ENCODE assay signal across 20 cellular contexts in the genomic region with DNA sequence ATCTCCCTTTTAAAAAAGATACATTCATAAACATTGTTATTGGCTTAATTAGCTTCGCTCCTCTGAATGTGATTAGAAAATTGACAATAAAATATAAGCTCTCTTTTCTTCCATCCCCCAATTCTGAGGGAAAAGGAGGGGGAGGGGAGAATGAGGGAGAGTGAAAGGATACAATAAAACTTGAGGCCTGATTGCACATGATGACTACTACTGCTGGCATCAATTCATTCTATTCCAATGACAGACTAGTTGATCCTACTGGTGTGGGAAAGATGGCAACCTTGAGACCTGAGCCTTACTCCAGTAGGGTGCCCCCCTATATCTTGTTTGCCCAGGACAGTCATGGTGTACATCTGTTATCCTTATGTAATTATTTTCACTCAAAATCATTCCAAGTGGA. TPM values are rescaled to one million over a fixed set of nuclear protein-coding genes. Genes with fewer than 3 reads are reported as not detected.
A peak's percentile ranks its signal among the peaks of the same experiment; 100 is the strongest.
DNase-seq lines count a peak whose midpoint lies in the region; ATAC-seq and TF ChIP-seq lines count a peak whose summit lies in the region.
"Had no signal": no experiment of that assay in that cellular context is flagged by ENCODE, and none has a peak within 500 bp of the region (broad histone marks: within the 10 kb centered on the region; RNA-seq: fewer than 3 reads in every experiment).

No MANE protein-coding gene starts in this region.

- ATAC-seq in left ventricle myocardium superior (no peak), GM19452 (IDR thresholded peaks at IDR 0.05; ENCODE audit: unreplicated experiment) (no peak)
- ATAC-seq: stimulated activated naive CD8-positive, alpha-beta T cell treated with anti-CD3 and anti-CD28 coated beads, Interleukin-15, Interleukin-2, amounts not matched to agents 100 U/mL and 50 U/mL, for 24 hours; T-cell had no signal

- whole genome bisulfite sequencing in adrenal gland, 4 donors = 97 to 100% (median 100%) methylated on average over 1 of the region's 1 CpG

- H3K4me3 ChIP-seq in ACC112 (ENCODE audit: low read depth, low read length) (no peak overlapping the region), adrenal gland (no peak overlapping the region), osteoblast (ENCODE audit: insufficient read depth, low read length) (no peak overlapping the region), MG63 (no peak overlapping the region)
- H3K4me3 ChIP-seq: thyroid gland had no signal

- H3K9me3 ChIP-seq in adrenal gland (replicated peaks in 1 of 3) = no peaks in the 10 kb centered on the region
- no peaks in the 10 kb centered on the region for H3K9me3 ChIP-seq in osteoblast (ENCODE audit: low read depth, low read length)
- H3K9me3 ChIP-seq in MG63 = no peaks in the 10 kb centered on the region
- H3K9me3 ChIP-seq: neutrophil, thyroid gland had no signal

- H3K27me3 ChIP-seq in ACC112 (ENCODE audit: insufficient read depth, low read length) (no peaks in the 10 kb centered on the region), adrenal gland (no peaks in the 10 kb centered on the region), osteoblast (ENCODE audit: insufficient read depth, low read length) (peaks cover 3% of the 10 kb centered on the region), MG63 (no peaks in the 10 kb centered on the region)
- H3K27me3 ChIP-seq: thyroid gland had no signal

- intact Hi-C loops in adrenal gland (cut with DNase I) (loop anchor here in 1 of 2 donors (5.0 kb wide), 1 partner anchor 37 kb away; no protein-coding TSS in a partner anchor), left ventricle myocardium superior (cut with micrococcal nuclease) (loop anchor here (5.0 kb wide), 1 partner anchor 47 kb away; no protein-coding TSS in a partner anchor)

- H3K27ac ChIP-seq in ACC112 (ENCODE audit: low read depth, low read length) = peak overlapping the region; percentile 80
- peak overlapping the region in 3 of 5 donors; percentile 39 to 58 (median 49) for H3K27ac ChIP-seq in adrenal gland
- peak overlapping the region; percentile 66 for H3K27ac ChIP-seq in osteoblast (ENCODE audit: low read depth, low read length)
- H3K27ac ChIP-seq: neutrophil, thyroid gland had no signal

- no peak for TF ChIP-seq POLR2A in adrenal gland (IDR thresholded peaks at IDR 0.05)

- H3K4me2 ChIP-seq in osteoblast (ENCODE audit: insufficient read depth, low read length) = peak overlapping the region; percentile 68

- TF ChIP-seq CTCF in adrenal gland (IDR thresholded peaks at IDR 0.05) = no peak
- no peak for TF ChIP-seq CTCF in osteoblast (IDR thresholded peaks at IDR 0.05; ENCODE audit: extremely low read depth, low read depth, low read length)

- H2AFZ ChIP-seq in ACC112 (ENCODE audit: low read length, unreplicated experiment) (no peak overlapping the region), osteoblast (ENCODE audit: low read length) (no peak overlapping the region)

- no peaks in the 10 kb centered on the region for H3K79me2 ChIP-seq in ACC112 (ENCODE audit: control insufficient read depth, insufficient read depth, low read length, unreplicated experiment)
- H3K79me2 ChIP-seq in osteoblast (ENCODE audit: insufficient read depth, low read length) = no peaks in the 10 kb centered on the region

- DNase-seq in LHCN-M2 (ENCODE audit: low read depth) (peak; percentile 26), adrenal gland (no peak), osteoblast (ENCODE audit: insufficient read length, low spot score, missing footprints) (no peak), left ventricle myocardium superior (no peak), MG63 (no peak)
- no peak for DNase-seq in stimulated activated CD4-positive, alpha-beta T cell treated with anti-CD3 and anti-CD28 coated beads, Interleukin-2, amount 100 ng/mL, for 48 hours
- DNase-seq: activated CD4-positive, alpha-beta T cell treated with anti-CD3 and anti-CD28 coated beads, Interleukin-2, amount 10 ng/mL, durations not matched to agents 24 days and 14 days; C1 segment of cervical spinal cord; endodermal cell; KG1; NCI-H1694 treated with DMSO at 0.1 percent for 48 hours; NCI-H748 treated with DMSO at 0.1 percent for 48 hours; stimulated activated CD4-positive, alpha-beta T cell treated with anti-CD3 and anti-CD28 coated beads, Interleukin-4, amount 100 ng/mL, for 24 hours; stimulated activated naive CD8-positive, alpha-beta T cell treated with anti-CD3 and anti-CD28 coated beads, Interleukin-15, Interleukin-2, amounts not matched to agents 100 U/mL and 50 U/mL, for 24 hours; T-cell; thyroid gland had no signal

- H4K20me1 ChIP-seq in osteoblast (ENCODE audit: insufficient read depth, low read length) = no peaks in the 10 kb centered on the region

- H3K36me3 ChIP-seq in ACC112 (ENCODE audit: insufficient read depth, low read length) (no peaks in the 10 kb centered on the region), adrenal gland (replicated peaks in 1 of 2) (peaks cover 0 to 4% of the 10 kb centered on the region in 2 donors), osteoblast (ENCODE audit: insufficient read depth, low read length) (no peaks in the 10 kb centered on the region), MG63 (no peaks in the 10 kb centered on the region)
- H3K36me3 ChIP-seq: neutrophil, thyroid gland had no signal

- peaks cover 27% of the 10 kb centered on the region for H3K4me1 ChIP-seq in ACC112 (ENCODE audit: control insufficient read depth, insufficient read depth, low read length, unreplicated experiment)
- H3K4me1 ChIP-seq in adrenal gland (replicated peaks in 1 of 2) = peaks cover 11 to 35% of the 10 kb centered on the region in 2 donors
- peaks cover 21% of the 10 kb centered on the region for H3K4me1 ChIP-seq in osteoblast (ENCODE audit: insufficient read depth, low read length)
- H3K4me1 ChIP-seq: thyroid gland had no signal

RNA-seq across cellular contexts. Expression of gene IQUB, which starts 4.5 kb away (rescaled TPM):
- total RNA-seq in LHCN-M2 (2014; rRNA removed) (0.26 and 0.29 TPM in 2 replicates), adrenal gland (1 to 10 TPM in 7 of 8 donors, under 1 TPM in 1; 0.86 to 3.9 (median 1.6) TPM), osteoblast (0.72 and 0.88 TPM in 2 replicates), left ventricle myocardium superior (0.32 TPM)
- polyA plus RNA-seq in LHCN-M2 (2012) = 0.15 TPM
- polyA plus RNA-seq in adrenal gland = under 1 TPM; 0.54 to 0.99 (median 0.64) TPM
- not detected in 2 replicates for total RNA-seq in MG63 (2014; rRNA removed; shearing (Covaris generic); ENCODE audit: low replicate concordance)
- total RNA-seq: activated CD4-positive, alpha-beta T cell treated with anti-CD3 and anti-CD28 coated beads, Interleukin-2, amount 10 ng/mL, durations not matched to agents 24 days and 14 days; activated T-helper 1 cell treated with anti-CD3 and anti-CD28 coated beads, Interleukin-12 subunit alpha, Interleukin-12 subunit beta, Interleukin-2, Interleukin-4 antibody, amounts not matched to agents 30 ng/mL and 10 ng/mL and 1 ng/mL, durations not matched to agents 14 hours and 24 hours and 36 hours had no signal

RNA-seq across cellular contexts. Expression of gene NDUFA5, which starts 18.7 kb away (rescaled TPM):
- 79.1 and 79.6 TPM in 2 replicates for total RNA-seq in LHCN-M2 (2014; rRNA removed)
- 35.6 TPM for polyA plus RNA-seq in LHCN-M2 (2012)
- 100 to 1,000 TPM in 5 of 8 donors, 10 to 100 TPM in 3; 39.4 to 164 (median 105) TPM for total RNA-seq in adrenal gland
- 100 to 1,000 TPM; 217 to 289 (median 271) TPM for polyA plus RNA-seq in adrenal gland
- total RNA-seq in osteoblast = 25.7 and 30.6 TPM in 2 replicates
- 389 TPM for total RNA-seq in left ventricle myocardium superior
- total RNA-seq in MG63 (2014; rRNA removed; shearing (Covaris generic); ENCODE audit: low replicate concordance) = 15.9 and 36.5 TPM in 2 replicates
